1 cellular context compared by ENCODE assay signal in the genomic region with DNA sequence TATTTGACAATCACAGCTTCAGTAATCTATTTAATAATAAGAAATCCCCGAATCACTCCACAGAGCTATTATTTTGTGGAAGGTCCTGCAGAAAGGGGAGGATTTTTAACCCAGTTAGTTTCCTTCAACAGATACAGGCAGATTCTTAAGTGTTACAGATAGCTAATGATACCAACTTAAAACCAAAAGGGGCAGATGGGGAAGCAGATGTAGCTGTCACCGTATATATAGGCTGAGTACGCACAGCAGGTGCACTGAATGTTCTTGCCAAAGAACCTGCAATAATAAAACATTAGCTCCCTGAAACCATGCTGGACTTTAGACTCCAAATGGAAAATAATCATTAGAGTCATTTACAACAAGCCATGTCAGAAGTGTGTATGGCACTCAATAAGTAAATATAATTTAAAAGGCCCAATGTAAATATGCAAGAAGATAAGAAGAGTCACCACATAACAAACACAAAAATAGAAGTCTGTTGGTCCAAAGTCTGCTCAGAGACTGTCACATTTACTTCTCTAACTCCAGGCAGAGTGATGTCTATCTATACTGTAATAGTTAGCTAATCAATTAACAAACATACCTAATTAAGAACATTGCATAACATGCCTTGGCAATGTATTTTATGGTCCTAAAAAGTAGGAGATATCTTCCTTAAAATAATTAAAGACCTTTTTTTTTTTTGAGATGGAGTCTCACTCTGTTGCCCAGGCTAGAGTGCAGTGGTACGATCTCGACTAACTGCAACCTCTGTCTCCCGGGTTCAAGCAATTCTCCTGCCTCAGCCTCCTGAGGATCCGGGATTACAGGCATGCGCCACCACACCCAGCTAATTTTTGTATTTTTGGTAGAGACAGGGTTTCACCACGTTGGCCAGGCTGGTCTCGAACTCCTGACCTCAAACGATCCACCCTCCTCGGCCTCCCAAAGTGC.
TF ChIP-seq lines count a peak whose summit lies in the region.

No MANE protein-coding gene starts in this region.

TF ChIP-seq in HepG2, 621 proteins besides CTCF, POLR2A, EP300 and RAD21 (continued from another document and continues in another):
- TF ChIP-seq, protein P1, sequence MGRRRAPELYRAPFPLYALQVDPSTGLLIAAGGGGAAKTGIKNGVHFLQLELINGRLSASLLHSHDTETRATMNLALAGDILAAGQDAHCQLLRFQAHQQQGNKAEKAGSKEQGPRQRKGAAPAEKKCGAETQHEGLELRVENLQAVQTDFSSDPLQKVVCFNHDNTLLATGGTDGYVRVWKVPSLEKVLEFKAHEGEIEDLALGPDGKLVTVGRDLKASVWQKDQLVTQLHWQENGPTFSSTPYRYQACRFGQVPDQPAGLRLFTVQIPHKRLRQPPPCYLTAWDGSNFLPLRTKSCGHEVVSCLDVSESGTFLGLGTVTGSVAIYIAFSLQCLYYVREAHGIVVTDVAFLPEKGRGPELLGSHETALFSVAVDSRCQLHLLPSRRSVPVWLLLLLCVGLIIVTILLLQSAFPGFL (CRISPR knock-in tag; IDR thresholded peaks at IDR 0.05) = no peak
- TF ChIP-seq HMG20A (CRISPR knock-in tag; IDR thresholded peaks at IDR 0.05; ENCODE audit: borderline replicate concordance) = peak; percentile 100
- peak; percentile 78 for TF ChIP-seq ZNF644 (CRISPR knock-in tag; IDR thresholded peaks at IDR 0.05; ENCODE audit: low read depth)
- TF ChIP-seq XRCC5 (optimal IDR thresholded peaks at IDR 0.05; ENCODE audit: low read length) = no peak
- peak; percentile 99; the same call in 1 of the 2 replicates for TF ChIP-seq RARG (CRISPR knock-in tag; IDR thresholded peaks at IDR 0.05; ENCODE audit: low read depth)
- TF ChIP-seq ZNF17 (CRISPR knock-in tag; IDR thresholded peaks at IDR 0.05) = no peak
- TF ChIP-seq RBM39 (IDR thresholded peaks at IDR 0.05; ENCODE audit: low read depth, low read length, poor library complexity, severe bottlenecking) = peak; percentile 17
- TF ChIP-seq ARHGAP35 (CRISPR knock-in tag; IDR thresholded peaks at IDR 0.05; ENCODE audit: borderline replicate concordance) = no peak
- TF ChIP-seq, protein P2, sequence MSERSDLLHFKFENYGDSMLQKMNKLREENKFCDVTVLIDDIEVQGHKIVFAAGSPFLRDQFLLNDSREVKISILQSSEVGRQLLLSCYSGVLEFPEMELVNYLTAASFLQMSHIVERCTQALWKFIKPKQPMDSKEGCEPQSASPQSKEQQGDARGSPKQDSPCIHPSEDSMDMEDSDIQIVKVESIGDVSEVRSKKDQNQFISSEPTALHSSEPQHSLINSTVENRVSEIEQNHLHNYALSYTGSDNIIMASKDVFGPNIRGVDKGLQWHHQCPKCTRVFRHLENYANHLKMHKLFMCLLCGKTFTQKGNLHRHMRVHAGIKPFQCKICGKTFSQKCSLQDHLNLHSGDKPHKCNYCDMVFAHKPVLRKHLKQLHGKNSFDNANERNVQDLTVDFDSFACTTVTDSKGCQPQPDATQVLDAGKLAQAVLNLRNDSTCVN (CRISPR knock-in tag; IDR thresholded peaks at IDR 0.05; ENCODE audit: borderline replicate concordance) = no peak
- TF ChIP-seq, protein P3, sequence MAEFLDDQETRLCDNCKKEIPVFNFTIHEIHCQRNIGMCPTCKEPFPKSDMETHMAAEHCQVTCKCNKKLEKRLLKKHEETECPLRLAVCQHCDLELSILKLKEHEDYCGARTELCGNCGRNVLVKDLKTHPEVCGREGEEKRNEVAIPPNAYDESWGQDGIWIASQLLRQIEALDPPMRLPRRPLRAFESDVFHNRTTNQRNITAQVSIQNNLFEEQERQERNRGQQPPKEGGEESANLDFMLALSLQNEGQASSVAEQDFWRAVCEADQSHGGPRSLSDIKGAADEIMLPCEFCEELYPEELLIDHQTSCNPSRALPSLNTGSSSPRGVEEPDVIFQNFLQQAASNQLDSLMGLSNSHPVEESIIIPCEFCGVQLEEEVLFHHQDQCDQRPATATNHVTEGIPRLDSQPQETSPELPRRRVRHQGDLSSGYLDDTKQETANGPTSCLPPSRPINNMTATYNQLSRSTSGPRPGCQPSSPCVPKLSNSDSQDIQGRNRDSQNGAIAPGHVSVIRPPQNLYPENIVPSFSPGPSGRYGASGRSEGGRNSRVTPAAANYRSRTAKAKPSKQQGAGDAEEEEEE (CRISPR knock-in tag; IDR thresholded peaks at IDR 0.05; ENCODE audit: borderline replicate concordance) = peak; percentile 18; the same call in 1 of the 2 replicates
- TF ChIP-seq, protein P4, sequence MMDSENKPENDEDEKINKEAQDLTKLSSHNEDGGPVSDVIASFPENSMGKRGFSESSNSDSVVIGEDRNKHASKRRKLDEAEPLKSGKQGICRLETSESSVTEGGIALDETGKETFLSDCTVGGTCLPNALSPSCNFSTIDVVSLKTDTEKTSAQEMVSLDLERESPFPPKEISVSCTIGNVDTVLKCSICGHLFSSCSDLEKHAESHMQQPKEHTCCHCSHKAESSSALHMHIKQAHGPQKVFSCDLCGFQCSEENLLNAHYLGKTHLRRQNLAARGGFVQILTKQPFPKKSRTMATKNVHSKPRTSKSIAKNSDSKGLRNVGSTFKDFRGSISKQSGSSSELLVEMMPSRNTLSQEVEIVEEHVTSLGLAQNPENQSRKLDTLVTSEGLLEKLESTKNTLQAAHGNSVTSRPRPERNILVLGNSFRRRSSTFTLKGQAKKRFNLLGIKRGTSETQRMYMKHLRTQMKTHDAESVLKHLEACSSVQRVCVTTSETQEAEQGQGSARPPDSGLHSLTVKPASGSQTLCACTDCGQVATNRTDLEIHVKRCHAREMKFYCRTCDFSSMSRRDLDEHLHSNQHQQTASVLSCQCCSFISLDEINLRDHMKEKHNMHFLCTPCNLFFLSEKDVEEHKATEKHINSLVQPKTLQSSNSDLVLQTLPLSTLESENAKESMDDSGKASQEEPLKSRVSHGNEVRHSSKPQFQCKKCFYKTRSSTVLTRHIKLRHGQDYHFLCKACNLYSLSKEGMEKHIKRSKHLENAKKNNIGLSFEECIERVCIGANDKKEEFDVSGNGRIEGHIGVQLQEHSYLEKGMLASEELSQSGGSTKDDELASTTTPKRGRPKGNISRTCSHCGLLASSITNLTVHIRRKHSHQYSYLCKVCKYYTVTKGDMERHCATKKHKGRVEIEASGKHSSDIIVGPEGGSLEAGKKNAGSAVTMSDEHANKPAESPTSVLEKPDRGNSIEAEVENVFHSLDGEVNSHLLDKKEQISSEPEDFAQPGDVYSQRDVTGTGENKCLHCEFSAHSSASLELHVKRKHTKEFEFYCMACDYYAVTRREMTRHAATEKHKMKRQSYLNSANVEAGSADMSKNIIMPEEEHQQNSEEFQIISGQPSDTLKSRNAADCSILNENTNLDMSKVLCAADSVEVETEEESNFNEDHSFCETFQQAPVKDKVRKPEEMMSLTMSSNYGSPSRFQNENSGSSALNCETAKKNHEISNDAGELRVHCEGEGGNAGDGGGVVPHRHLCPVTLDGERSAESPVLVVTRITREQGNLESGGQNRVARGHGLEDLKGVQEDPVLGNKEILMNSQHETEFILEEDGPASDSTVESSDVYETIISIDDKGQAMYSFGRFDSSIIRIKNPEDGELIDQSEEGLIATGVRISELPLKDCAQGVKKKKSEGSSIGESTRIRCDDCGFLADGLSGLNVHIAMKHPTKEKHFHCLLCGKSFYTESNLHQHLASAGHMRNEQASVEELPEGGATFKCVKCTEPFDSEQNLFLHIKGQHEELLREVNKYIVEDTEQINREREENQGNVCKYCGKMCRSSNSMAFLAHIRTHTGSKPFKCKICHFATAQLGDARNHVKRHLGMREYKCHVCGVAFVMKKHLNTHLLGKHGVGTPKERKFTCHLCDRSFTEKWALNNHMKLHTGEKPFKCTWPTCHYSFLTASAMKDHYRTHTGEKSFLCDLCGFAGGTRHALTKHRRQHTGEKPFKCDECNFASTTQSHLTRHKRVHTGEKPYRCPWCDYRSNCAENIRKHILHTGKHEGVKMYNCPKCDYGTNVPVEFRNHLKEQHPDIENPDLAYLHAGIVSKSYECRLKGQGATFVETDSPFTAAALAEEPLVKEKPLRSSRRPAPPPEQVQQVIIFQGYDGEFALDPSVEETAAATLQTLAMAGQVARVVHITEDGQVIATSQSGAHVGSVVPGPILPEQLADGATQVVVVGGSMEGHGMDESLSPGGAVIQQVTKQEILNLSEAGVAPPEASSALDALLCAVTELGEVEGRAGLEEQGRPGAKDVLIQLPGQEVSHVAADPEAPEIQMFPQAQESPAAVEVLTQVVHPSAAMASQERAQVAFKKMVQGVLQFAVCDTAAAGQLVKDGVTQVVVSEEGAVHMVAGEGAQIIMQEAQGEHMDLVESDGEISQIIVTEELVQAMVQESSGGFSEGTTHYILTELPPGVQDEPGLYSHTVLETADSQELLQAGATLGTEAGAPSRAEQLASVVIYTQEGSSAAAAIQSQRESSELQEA (CRISPR knock-in tag; IDR thresholded peaks at IDR 0.05; ENCODE audit: not compliant biosample characterization) = no peak
- peak; percentile 37; the same call in 1 of the 2 replicates for TF ChIP-seq SIN3A (IDR thresholded peaks at IDR 0.05; ENCODE audit: borderline replicate concordance, low read depth, low read length)
- no peak for TF ChIP-seq ZNF572 (CRISPR knock-in tag; IDR thresholded peaks at IDR 0.05)
- TF ChIP-seq SNRNP70 (IDR thresholded peaks at IDR 0.05; ENCODE audit: low read depth, low read length) = no peak
- TF ChIP-seq ZNF672 (CRISPR knock-in tag; IDR thresholded peaks at IDR 0.05) = no peak
- TF ChIP-seq, protein P5, sequence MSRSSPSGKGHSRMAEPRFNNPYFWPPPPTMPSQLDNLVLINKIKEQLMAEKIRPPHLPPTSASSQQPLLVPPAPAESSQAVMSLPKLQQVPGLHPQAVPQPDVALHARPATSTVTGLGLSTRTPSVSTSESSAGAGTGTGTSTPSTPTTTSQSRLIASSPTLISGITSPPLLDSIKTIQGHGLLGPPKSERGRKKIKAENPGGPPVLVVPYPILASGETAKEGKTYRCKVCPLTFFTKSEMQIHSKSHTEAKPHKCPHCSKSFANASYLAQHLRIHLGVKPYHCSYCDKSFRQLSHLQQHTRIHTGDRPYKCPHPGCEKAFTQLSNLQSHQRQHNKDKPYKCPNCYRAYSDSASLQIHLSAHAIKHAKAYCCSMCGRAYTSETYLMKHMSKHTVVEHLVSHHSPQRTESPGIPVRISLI (CRISPR knock-in tag; IDR thresholded peaks at IDR 0.05; ENCODE audit: borderline replicate concordance) = peak; percentile 75; the same call in 1 of the 2 replicates
- TF ChIP-seq, protein P6, sequence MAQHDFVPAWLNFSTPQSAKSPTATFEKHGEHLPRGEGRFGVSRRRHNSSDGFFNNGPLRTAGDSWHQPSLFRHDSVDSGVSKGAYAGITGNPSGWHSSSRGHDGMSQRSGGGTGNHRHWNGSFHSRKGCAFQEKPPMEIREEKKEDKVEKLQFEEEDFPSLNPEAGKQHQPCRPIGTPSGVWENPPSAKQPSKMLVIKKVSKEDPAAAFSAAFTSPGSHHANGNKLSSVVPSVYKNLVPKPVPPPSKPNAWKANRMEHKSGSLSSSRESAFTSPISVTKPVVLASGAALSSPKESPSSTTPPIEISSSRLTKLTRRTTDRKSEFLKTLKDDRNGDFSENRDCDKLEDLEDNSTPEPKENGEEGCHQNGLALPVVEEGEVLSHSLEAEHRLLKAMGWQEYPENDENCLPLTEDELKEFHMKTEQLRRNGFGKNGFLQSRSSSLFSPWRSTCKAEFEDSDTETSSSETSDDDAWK (CRISPR knock-in tag; IDR thresholded peaks at IDR 0.05) = no peak
- TF ChIP-seq GLI4 (CRISPR knock-in tag; IDR thresholded peaks at IDR 0.05; ENCODE audit: borderline replicate concordance) = 0 out of 2 replicates have a peak, but pooled peaks have one; percentile 31
- no peak for TF ChIP-seq ZNF326 (CRISPR knock-in tag; IDR thresholded peaks at IDR 0.05; ENCODE audit: borderline replicate concordance)
- TF ChIP-seq, protein P7, sequence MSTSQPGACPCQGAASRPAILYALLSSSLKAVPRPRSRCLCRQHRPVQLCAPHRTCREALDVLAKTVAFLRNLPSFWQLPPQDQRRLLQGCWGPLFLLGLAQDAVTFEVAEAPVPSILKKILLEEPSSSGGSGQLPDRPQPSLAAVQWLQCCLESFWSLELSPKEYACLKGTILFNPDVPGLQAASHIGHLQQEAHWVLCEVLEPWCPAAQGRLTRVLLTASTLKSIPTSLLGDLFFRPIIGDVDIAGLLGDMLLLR (CRISPR knock-in tag; IDR thresholded peaks at IDR 0.05) = no peak
- no peak for TF ChIP-seq ZNF256 (CRISPR knock-in tag; conservative IDR thresholded peaks at IDR 0.05)
- TF ChIP-seq GPN1 (CRISPR knock-in tag; IDR thresholded peaks at IDR 0.05; ENCODE audit: borderline replicate concordance) = no peak
- peak; percentile 100 for TF ChIP-seq MBD4 (IDR thresholded peaks at IDR 0.05; ENCODE audit: borderline replicate concordance, low read length)
- peak; percentile 62; the same call in 1 of the 2 replicates for TF ChIP-seq JUND (CRISPR knock-in tag; IDR thresholded peaks at IDR 0.05)
- TF ChIP-seq, protein P8, sequence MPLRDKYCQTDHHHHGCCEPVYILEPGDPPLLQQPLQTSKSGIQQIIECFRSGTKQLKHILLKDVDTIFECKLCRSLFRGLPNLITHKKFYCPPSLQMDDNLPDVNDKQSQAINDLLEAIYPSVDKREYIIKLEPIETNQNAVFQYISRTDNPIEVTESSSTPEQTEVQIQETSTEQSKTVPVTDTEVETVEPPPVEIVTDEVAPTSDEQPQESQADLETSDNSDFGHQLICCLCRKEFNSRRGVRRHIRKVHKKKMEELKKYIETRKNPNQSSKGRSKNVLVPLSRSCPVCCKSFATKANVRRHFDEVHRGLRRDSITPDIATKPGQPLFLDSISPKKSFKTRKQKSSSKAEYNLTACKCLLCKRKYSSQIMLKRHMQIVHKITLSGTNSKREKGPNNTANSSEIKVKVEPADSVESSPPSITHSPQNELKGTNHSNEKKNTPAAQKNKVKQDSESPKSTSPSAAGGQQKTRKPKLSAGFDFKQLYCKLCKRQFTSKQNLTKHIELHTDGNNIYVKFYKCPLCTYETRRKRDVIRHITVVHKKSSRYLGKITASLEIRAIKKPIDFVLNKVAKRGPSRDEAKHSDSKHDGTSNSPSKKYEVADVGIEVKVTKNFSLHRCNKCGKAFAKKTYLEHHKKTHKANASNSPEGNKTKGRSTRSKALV (CRISPR knock-in tag; IDR thresholded peaks at IDR 0.05) = peak; percentile 96; the same call in 1 of the 2 replicates
- TF ChIP-seq, protein P9, sequence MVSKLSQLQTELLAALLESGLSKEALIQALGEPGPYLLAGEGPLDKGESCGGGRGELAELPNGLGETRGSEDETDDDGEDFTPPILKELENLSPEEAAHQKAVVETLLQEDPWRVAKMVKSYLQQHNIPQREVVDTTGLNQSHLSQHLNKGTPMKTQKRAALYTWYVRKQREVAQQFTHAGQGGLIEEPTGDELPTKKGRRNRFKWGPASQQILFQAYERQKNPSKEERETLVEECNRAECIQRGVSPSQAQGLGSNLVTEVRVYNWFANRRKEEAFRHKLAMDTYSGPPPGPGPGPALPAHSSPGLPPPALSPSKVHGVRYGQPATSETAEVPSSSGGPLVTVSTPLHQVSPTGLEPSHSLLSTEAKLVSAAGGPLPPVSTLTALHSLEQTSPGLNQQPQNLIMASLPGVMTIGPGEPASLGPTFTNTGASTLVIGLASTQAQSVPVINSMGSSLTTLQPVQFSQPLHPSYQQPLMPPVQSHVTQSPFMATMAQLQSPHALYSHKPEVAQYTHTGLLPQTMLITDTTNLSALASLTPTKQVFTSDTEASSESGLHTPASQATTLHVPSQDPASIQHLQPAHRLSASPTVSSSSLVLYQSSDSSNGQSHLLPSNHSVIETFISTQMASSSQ (IDR thresholded peaks at IDR 0.05; ENCODE audit: low read depth) = peak; percentile 89
- TF ChIP-seq, protein P9 (CRISPR knock-in tag; IDR thresholded peaks at IDR 0.05; ENCODE audit: borderline replicate concordance) = peak; percentile 95
